ENCODE assay signal across 18 cellular contexts in the genomic region with DNA sequence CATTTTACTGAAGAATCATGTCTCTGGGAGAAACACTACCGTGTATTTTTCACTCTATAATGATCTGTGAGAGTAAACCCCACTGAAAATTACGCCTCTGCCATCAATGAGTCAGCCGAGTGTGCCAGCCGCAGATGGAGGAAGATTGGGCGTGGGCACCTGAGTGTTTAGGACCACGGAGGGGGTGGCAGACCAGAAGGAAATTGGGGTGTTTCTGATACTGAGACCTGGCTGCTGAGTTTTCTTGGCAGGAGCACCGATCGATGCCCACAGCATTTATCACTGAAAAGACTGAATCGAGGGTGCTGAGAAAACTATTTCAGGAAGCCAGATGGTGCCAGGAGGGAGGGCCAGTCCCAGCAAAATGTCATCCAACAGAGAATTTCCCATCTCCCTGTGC.
"Had no signal": no experiment of that assay in that cellular context is flagged by ENCODE, and none has a peak within 500 bp of the region (broad histone marks: within the 10 kb centered on the region; RNA-seq: fewer than 3 reads in every experiment).

No MANE protein-coding gene starts in this region.

- H3K27me3 ChIP-seq: SJSA1 had no signal

- H3K4me3 Mint-ChIP-seq: activated CD8-positive, alpha-beta T cell treated with anti-CD3 and anti-CD28 coated beads, Interleukin-2, amount 10 ng/mL, durations not matched to agents 7 days and 5 days; T-helper 1 cell treated with Interleukin-12 subunit alpha and Interleukin-12 subunit beta and Interleukin-4 antibody, amounts not matched to agents 30 μg/mL and 1 μg/mL, for 36 hours had no signal

- H3K36me3 Mint-ChIP-seq: activated naive CD4-positive, alpha-beta T cell treated with anti-CD3 and anti-CD28 coated beads, Interleukin-2, amount 50 U/mL, for 72 hours had no signal

- DNase-seq: activated CD4-positive, alpha-beta T cell treated with anti-CD3 and anti-CD28 coated beads for 4 hours; activated CD8-positive, alpha-beta memory T cell treated with anti-CD3 and anti-CD28 coated beads, Interleukin-2, amount 50 U/mL, for 48 hours; activated CD8-positive, alpha-beta T cell treated with anti-CD3 and anti-CD28 coated beads, Interleukin-2, amount 10 ng/mL, durations not matched to agents 7 days and 5 days; activated T-cell treated with anti-CD3 and anti-CD28 coated beads, Interleukin-2, amount 50 U/mL, for 1 hour; cerebellar nuclear complex; KG1; NCI-H1048; NCI-H146; NCI-H1930; NCI-H2107; NCI-H446; SHP77; SW 1271 had no signal

- H3K9me3 ChIP-seq: SJSA1 had no signal

- H3K27ac ChIP-seq: SJSA1 had no signal

- H3K4me3 ChIP-seq: SJSA1 had no signal

- ATAC-seq: activated CD4-positive, CD25-positive, alpha-beta regulatory T cell treated with anti-CD3 and anti-CD28 coated beads, Interleukin-2, amount 50 U/mL, for 24 hours; activated CD8-positive, alpha-beta T cell treated with anti-CD3 and anti-CD28 coated beads, Interleukin-2, amount 10 ng/mL, durations not matched to agents 7 days and 5 days; activated naive CD4-positive, alpha-beta T cell treated with anti-CD3 and anti-CD28 coated beads, Interleukin-2, amount 50 U/mL, for 72 hours; SK-N-SH treated with all-trans-retinoic acid at 6 μM for 48 hours had no signal

- H3K36me3 ChIP-seq: SJSA1 had no signal

- H3K4me1 ChIP-seq: SJSA1 had no signal

- H3K9me3 Mint-ChIP-seq: T-helper 1 cell treated with Interleukin-12 subunit alpha and Interleukin-12 subunit beta and Interleukin-4 antibody, amounts not matched to agents 30 μg/mL and 1 μg/mL, for 36 hours had no signal

- H3K27ac Mint-ChIP-seq: activated CD8-positive, alpha-beta T cell treated with anti-CD3 and anti-CD28 coated beads, Interleukin-2, amount 10 ng/mL, durations not matched to agents 7 days and 5 days; activated naive CD4-positive, alpha-beta T cell treated with anti-CD3 and anti-CD28 coated beads, Interleukin-2, amount 50 U/mL, for 72 hours; T-helper 1 cell treated with Interleukin-12 subunit alpha and Interleukin-12 subunit beta and Interleukin-4 antibody, amounts not matched to agents 30 μg/mL and 1 μg/mL, for 36 hours had no signal
